8 cellular contexts compared by ENCODE assay signal in genomic region chr6:99424022-99424421, GRCh38. TPM values are rescaled to one million over a fixed set of nuclear protein-coding genes. Genes with fewer than 3 reads are reported as not detected.
DNase-seq lines count a peak whose midpoint lies in the region; ATAC-seq, FAIRE-seq and TF ChIP-seq lines count a peak whose summit lies in the region.

No MANE protein-coding gene starts in this region.

- H3K9me3 Mint-ChIP-seq in activated T-cell treated with anti-CD3 and anti-CD28 coated beads, Interleukin-2, amount 50 U/mL, for 4 hours = no peaks in the 10 kb centered on the region
- no peaks in the 10 kb centered on the region for H3K9me3 Mint-ChIP-seq in astrocyte (ENCODE audit: unreplicated experiment)

- peaks cover 52% of the 10 kb centered on the region for H4K20me1 ChIP-seq in astrocyte (ENCODE audit: insufficient read depth, low read length)

- H3K4me1 ChIP-seq in astrocyte (ENCODE audit: insufficient read depth, low read length) = peaks cover 14% of the 10 kb centered on the region
- H3K4me1 ChIP-seq in lower lobe of right lung = peaks cover 64% of the 10 kb centered on the region
- peaks cover 0 to 76% (median 36%) of the 10 kb centered on the region in 4 donors for H3K4me1 ChIP-seq in tibial nerve

- no peak overlapping the region for H2AFZ ChIP-seq in astrocyte (ENCODE audit: low read depth, low read length)

- TF ChIP-seq EP300 in tibial nerve (IDR thresholded peaks at IDR 0.05) = no peak

- H3K9ac ChIP-seq in astrocyte (ENCODE audit: low read length) = peak overlapping the region; percentile 99

- H3K27ac ChIP-seq in astrocyte (ENCODE audit: low read depth, low read length) = peak overlapping the region; percentile 98
- peak overlapping the region; percentile 99 for H3K27ac ChIP-seq in lower lobe of right lung
- H3K27ac ChIP-seq in tibial nerve = peak overlapping the region in 3 of 4 donors; percentile 99 to 100 (median 99)

- TF ChIP-seq POLR2A in tibial nerve (IDR thresholded peaks at IDR 0.05) = no peak

- peaks cover 69% of the 10 kb centered on the region for H3K4me1 Mint-ChIP-seq in activated T-cell treated with anti-CD3 and anti-CD28 coated beads, Interleukin-2, amount 50 U/mL, for 4 hours (ENCODE audit: low read depth)
- H3K4me1 Mint-ChIP-seq in astrocyte (ENCODE audit: low read depth, unreplicated experiment) = peaks cover 29% of the 10 kb centered on the region

- H3K36me3 ChIP-seq in astrocyte (ENCODE audit: insufficient read depth, low read length) (peaks cover 4% of the 10 kb centered on the region), lower lobe of right lung (peaks cover 13% of the 10 kb centered on the region), tibial nerve (no peaks in the 10 kb centered on the region)

- TF ChIP-seq CTCF in astrocyte (IDR thresholded peaks at IDR 0.05; ENCODE audit: insufficient read depth, low read depth, low read length) = no peak
- no peak for TF ChIP-seq CTCF in lower lobe of right lung (IDR thresholded peaks at IDR 0.05)
- no peak for TF ChIP-seq CTCF in tibial nerve (IDR thresholded peaks at IDR 0.05)
- TF ChIP-seq CTCF in GM13977 (IDR thresholded peaks at IDR 0.05; ENCODE audit: extremely low read depth, insufficient read depth, missing control alignments) = no peak

- in situ Hi-C loops in GM13977 (cut with MboI; ENCODE audit: low pct_unique_long_range_greater_than_20kb, low sequenced_read_pairs, unreplicated experiment) = loop anchor here (10.0 kb wide), 1 partner anchor 79 kb away; the partner anchor contains the start of gene FAXC

- no peak for FAIRE-seq in astrocyte (lab: Jason Lieb, UNC)

- H3K4me3 Mint-ChIP-seq in activated T-cell treated with anti-CD3 and anti-CD28 coated beads, Interleukin-2, amount 50 U/mL, for 4 hours = peak overlapping the region; percentile 96
- H3K4me3 Mint-ChIP-seq in astrocyte (ENCODE audit: unreplicated experiment) = peak overlapping the region; percentile 97

- peak overlapping the region; percentile 88 for H3K4me2 ChIP-seq in astrocyte (ENCODE audit: low read length)

- peaks cover 79% of the 10 kb centered on the region for H3K79me2 ChIP-seq in astrocyte (ENCODE audit: insufficient read depth, low read length)

- no peaks in the 10 kb centered on the region for H3K27me3 Mint-ChIP-seq in activated T-cell treated with anti-CD3 and anti-CD28 coated beads, Interleukin-2, amount 50 U/mL, for 4 hours (ENCODE audit: low read depth)
- H3K27me3 Mint-ChIP-seq in astrocyte (ENCODE audit: low read depth, unreplicated experiment) = no peaks in the 10 kb centered on the region

- peaks cover 20% of the 10 kb centered on the region for H3K36me3 Mint-ChIP-seq in activated T-cell treated with anti-CD3 and anti-CD28 coated beads, Interleukin-2, amount 50 U/mL, for 4 hours (ENCODE audit: insufficient read depth)
- H3K36me3 Mint-ChIP-seq in astrocyte (ENCODE audit: low read depth, unreplicated experiment) = peaks cover 2% of the 10 kb centered on the region

- intact Hi-C loops in lower lobe of right lung (cut with DNase I) = no loop called here

- H3K9me3 ChIP-seq in astrocyte (ENCODE audit: insufficient read depth, low read depth, low read length) (no peaks in the 10 kb centered on the region), lower lobe of right lung (no peaks in the 10 kb centered on the region), tibial nerve (no peaks in the 10 kb centered on the region)

- WGBS in tibial nerve, 2 donors = 53 to 57% methylated on average over 5 of the region's 5 CpGs

- H3K4me3 ChIP-seq in astrocyte (ENCODE audit: insufficient read depth, low read depth, low read length) (peak overlapping the region; percentile 98), lower lobe of right lung (peak overlapping the region; percentile 79), tibial nerve (peak overlapping the region; percentile 53 to 92 (median 84))

- H3K27me3 ChIP-seq in astrocyte (ENCODE audit: insufficient read depth, low read length) = no peaks in the 10 kb centered on the region
- H3K27me3 ChIP-seq in lower lobe of right lung (ENCODE audit: low read depth) = no peaks in the 10 kb centered on the region
- H3K27me3 ChIP-seq in tibial nerve = no peaks in the 10 kb centered on the region

- peak overlapping the region; percentile 37 for H3K27ac Mint-ChIP-seq in astrocyte (ENCODE audit: unreplicated experiment)

- DNase-seq in activated T-cell treated with anti-CD3 and anti-CD28 coated beads, Interleukin-2, amount 50 U/mL, for 4 hours = no peak
- DNase-seq in activated T-cell treated with anti-CD3 and anti-CD28 coated beads, Interleukin-2, amount 50 U/mL, for 1 hour = no peak
- no peak for DNase-seq in astrocyte (ENCODE audit: low read depth)
- no peak for DNase-seq in lower lobe of right lung
- no peak for DNase-seq in tibial nerve (ENCODE audit: low spot score in 2 of 2)
- no peak for DNase-seq in GM13977 (ENCODE audit: low spot score)

- ATAC-seq in activated T-cell treated with anti-CD3 and anti-CD28 coated beads, Interleukin-2, amount 50 U/mL, for 4 hours = no peak
- ATAC-seq in lower lobe of right lung (no peak), HG03439 (IDR thresholded peaks at IDR 0.05; ENCODE audit: unreplicated experiment) (no peak), GM19324 (IDR thresholded peaks at IDR 0.05; ENCODE audit: low FRiP score, unreplicated experiment) (no peak)

RNA-seq across cellular contexts. Expression of gene PNISR, which starts 1.1 kb away (rescaled TPM):
- 10 to 100 TPM; 73.7 to 80.0 (median 76.4) TPM for total RNA-seq in activated T-cell treated with anti-CD3 and anti-CD28 coated beads, Interleukin-2, amount 50 U/mL, for 4 hours
- total RNA-seq in astrocyte (54.3 and 62.2 TPM in 2 replicates), lower lobe of right lung (109 TPM), tibial nerve (100 to 1,000 TPM; 143 to 193 (median 165) TPM)

RNA-seq across cellular contexts. Expression of gene COQ3, which starts 30.0 kb away (rescaled TPM):
- total RNA-seq in activated T-cell treated with anti-CD3 and anti-CD28 coated beads, Interleukin-2, amount 50 U/mL, for 4 hours = 10 to 100 TPM; 18.3 to 23.3 (median 18.6) TPM
- total RNA-seq in astrocyte = 3.7 and 5.0 TPM in 2 replicates
- 2.2 TPM for total RNA-seq in lower lobe of right lung
- total RNA-seq in tibial nerve = 1 to 10 TPM in 3 of 4 donors, under 1 TPM in 1; 0.98 to 6.6 (median 2.1) TPM
